Comparison of ENCODE assay signal across 11 cellular contexts in the genomic region with DNA sequence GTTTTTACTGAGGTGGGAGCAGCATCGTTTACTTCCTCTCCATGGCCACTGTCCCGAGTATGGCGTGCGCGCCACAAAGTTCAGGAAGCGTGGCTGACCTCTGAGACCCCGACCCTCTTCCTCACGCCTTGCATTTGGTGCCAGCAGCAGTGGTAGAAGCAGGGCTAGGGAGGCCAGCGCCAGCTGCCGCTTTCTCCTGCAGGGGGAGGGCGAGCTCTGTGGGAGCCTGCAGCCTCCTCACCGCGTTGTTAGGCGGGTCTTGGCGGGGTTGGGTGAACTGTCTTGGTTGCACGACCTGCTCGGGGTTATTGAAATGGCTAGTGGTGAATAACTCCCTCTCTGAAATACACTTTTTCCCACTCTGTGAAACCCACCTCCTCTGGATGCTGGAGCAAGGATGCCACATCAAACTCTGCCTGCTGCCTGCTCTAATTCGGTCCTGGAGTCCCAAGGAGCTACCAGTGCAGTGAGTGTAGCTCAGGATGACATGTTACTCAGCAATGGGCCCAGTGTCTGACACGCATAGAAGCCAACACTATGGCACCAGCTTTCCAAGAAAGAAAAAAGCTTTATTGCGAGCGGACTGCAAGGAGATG. TPM values are rescaled to one million over a fixed set of nuclear protein-coding genes. Genes with fewer than 3 reads are reported as not detected.
DNase-seq lines count a peak whose midpoint lies in the region; ATAC-seq and TF ChIP-seq lines count a peak whose summit lies in the region.
"Had no signal": no experiment of that assay in that cellular context is flagged by ENCODE, and none has a peak within 500 bp of the region (broad histone marks: within the 10 kb centered on the region; RNA-seq: fewer than 3 reads in every experiment).

No MANE protein-coding gene starts in this region.

- no peaks in the 10 kb centered on the region for H3K27me3 ChIP-seq in cardiac muscle cell
- H3K27me3 ChIP-seq in Peyer's patch, result no peaks in the 10 kb centered on the region

- H3K9me3 Mint-ChIP-seq in stimulated activated effector memory CD8-positive, alpha-beta T cell treated with anti-CD3 and anti-CD28 coated beads, Interleukin-12 subunit alpha, Interleukin-12 subunit beta, amount 100 ng/mL, for 72 hours, result no peaks in the 10 kb centered on the region

- H3K9me3 ChIP-seq in cardiac muscle cell (ENCODE audit: low read depth), result no peaks in the 10 kb centered on the region
- H3K9me3 ChIP-seq in Peyer's patch, result no peaks in the 10 kb centered on the region

- H3K36me3 Mint-ChIP-seq in stimulated activated effector memory CD8-positive, alpha-beta T cell treated with anti-CD3 and anti-CD28 coated beads, Interleukin-12 subunit alpha, Interleukin-12 subunit beta, amount 100 ng/mL, for 72 hours, result no peaks in the 10 kb centered on the region

- H3K4me1 Mint-ChIP-seq in stimulated activated effector memory CD8-positive, alpha-beta T cell treated with anti-CD3 and anti-CD28 coated beads, Interleukin-12 subunit alpha, Interleukin-12 subunit beta, amount 100 ng/mL, for 72 hours, result peaks cover 18% of the 10 kb centered on the region

- TF ChIP-seq CTCF in cardiac muscle cell (IDR thresholded peaks at IDR 0.05; ENCODE audit: low read depth, low read length) (peak; percentile 26), choroid plexus epithelial cell (conservative IDR thresholded peaks at IDR 0.05; ENCODE audit: low read depth, low read length) (peak; percentile 51), Peyer's patch (IDR thresholded peaks at IDR 0.05) (no peak)

- H3K36me3 ChIP-seq in cardiac muscle cell (no peaks in the 10 kb centered on the region), Peyer's patch (peaks cover 0 to 6% (median 0%) of the 10 kb centered on the region in 3 donors)

- H3K27ac ChIP-seq in cardiac muscle cell (no peak overlapping the region), Peyer's patch (no peak overlapping the region)

- ATAC-seq in Right ventricle myocardium inferior, result no peak
- no peak for ATAC-seq in HG02798 (IDR thresholded peaks at IDR 0.05; ENCODE audit: poor library complexity, unreplicated experiment)
- no peak for ATAC-seq in stimulated activated effector memory CD8-positive, alpha-beta T cell treated with anti-CD3 and anti-CD28 coated beads, Interleukin-12 subunit alpha, Interleukin-12 subunit beta, amount 100 ng/mL, for 72 hours

- TF ChIP-seq POLR2A in Peyer's patch (IDR thresholded peaks at IDR 0.05), result no peak

- intact Hi-C loops in Right ventricle myocardium inferior (cut with DNase I), result no loop called here

- no peak overlapping the region for H3K27ac Mint-ChIP-seq in stimulated activated effector memory CD8-positive, alpha-beta T cell treated with anti-CD3 and anti-CD28 coated beads, Interleukin-12 subunit alpha, Interleukin-12 subunit beta, amount 100 ng/mL, for 72 hours

- no peak overlapping the region for H3K4me3 ChIP-seq in cardiac muscle cell
- H3K4me3 ChIP-seq in choroid plexus epithelial cell (ENCODE audit: low read depth, low read length), result no peak overlapping the region
- no peak overlapping the region for H3K4me3 ChIP-seq in Peyer's patch

- no peak overlapping the region for H3K4me3 Mint-ChIP-seq in stimulated activated effector memory CD8-positive, alpha-beta T cell treated with anti-CD3 and anti-CD28 coated beads, Interleukin-12 subunit alpha, Interleukin-12 subunit beta, amount 100 ng/mL, for 72 hours

- H3K4me1 ChIP-seq in cardiac muscle cell (ENCODE audit: low read depth), result peaks cover 6% of the 10 kb centered on the region
- H3K4me1 ChIP-seq in Peyer's patch, result peaks cover 0 to 12% (median 1%) of the 10 kb centered on the region in 4 donors

- DNase-seq in cardiac muscle cell (ENCODE audit: low read depth in 1 of 2, low spot score in 1 of 2), result no peak
- DNase-seq in Right ventricle myocardium inferior (ENCODE audit: missing footprints), result no peak
- DNase-seq in NCI-H69 (lab: John Stamatoyannopoulos, UW), result peak; percentile 59
- DNase-seq in choroid plexus epithelial cell (ENCODE audit: low read depth), result no peak
- peak; percentile 43 for DNase-seq in stimulated activated CD8-positive, alpha-beta memory T cell treated with anti-CD3 and anti-CD28 coated beads, Interleukin-4, amount 100 ng/mL, for 48 hours
- no peak for DNase-seq in Peyer's patch
- no peak for DNase-seq in stimulated activated effector memory CD8-positive, alpha-beta T cell treated with anti-CD3 and anti-CD28 coated beads, Interleukin-12 subunit alpha, Interleukin-12 subunit beta, amount 100 ng/mL, for 72 hours (ENCODE audit: low spot score in 2 of 2)

RNA-seq across cellular contexts. Expression of gene TDRD9, which starts 22.3 kb away (rescaled TPM):
- total RNA-seq in cardiac muscle cell (not detected in 2 replicates), Right ventricle myocardium inferior (2.5 TPM), Peyer's patch (under 1 TPM in 1 of 4 donors, not detected in 3; 0.40 TPM)
- 0.31 TPM in 1 of 2 replicates, not detected in the other for polyA plus RNA-seq in cardiac muscle cell
- total RNA-seq: M059J had no signal

RNA-seq across cellular contexts. Expression of gene RD3L, which starts 36.4 kb away (rescaled TPM):
- total RNA-seq in cardiac muscle cell (0.18 and 0.35 TPM in 2 replicates), Right ventricle myocardium inferior (25.1 TPM), Peyer's patch (not detected)
- 0.46 and 0.49 TPM in 2 replicates for polyA plus RNA-seq in cardiac muscle cell
- total RNA-seq: M059J, pulmonary artery endothelial cell had no signal
- polyA plus RNA-seq: keratinocyte had no signal

RNA-seq across cellular contexts. Expression of gene PPP1R13B, which starts 58.6 kb away (rescaled TPM):
- total RNA-seq in cardiac muscle cell (60.1 and 124 TPM in 2 replicates), Right ventricle myocardium inferior (101 TPM), Peyer's patch (10 to 100 TPM; 30.5 to 78.3 (median 54.0) TPM)
- 88.5 and 113 TPM in 2 replicates for polyA plus RNA-seq in cardiac muscle cell

Comparison
In these comparisons a context has a peak if more than half of its experiments do, and no peak if none do; other contexts are left out.
1. RNA of gene RD3L, which starts 36.4 kb away (total RNA-seq): 25.1 TPM in Right ventricle myocardium inferior (single experiment); 0.18 to 0.35 TPM in cardiac muscle cell and not detected in Peyer's patch; every median in the first group is over 10 times any median in the second.
2. DNase-seq: peak in NCI-H69 (single experiment) and stimulated activated CD8-positive, alpha-beta memory T cell treated with anti-CD3 and anti-CD28 coated beads, Interleukin-4, amount 100 ng/mL, for 48 hours (single experiment); none in cardiac muscle cell (0 of 2), Right ventricle myocardium inferior (single experiment), choroid plexus epithelial cell (single experiment), Peyer's patch (0 of 3) and stimulated activated effector memory CD8-positive, alpha-beta T cell treated with anti-CD3 and anti-CD28 coated beads, Interleukin-12 subunit alpha, Interleukin-12 subunit beta, amount 100 ng/mL, for 72 hours (0 of 2).
3. CTCF ChIP-seq: peak in cardiac muscle cell (single experiment) and choroid plexus epithelial cell (single experiment); none in Peyer's patch (0 of 6).